In genomic region chr2:36376992-36377738, GRCh38 we compare ENCODE assay signal across 10 cellular contexts. TPM values are rescaled to one million over a fixed set of nuclear protein-coding genes. Genes with fewer than 3 reads are reported as not detected.
DNase-seq lines count a peak whose midpoint lies in the region; ATAC-seq, FAIRE-seq and TF ChIP-seq lines count a peak whose summit lies in the region.
"Had no signal": no experiment of that assay in that cellular context is flagged by ENCODE, and none has a peak within 500 bp of the region (broad histone marks: within the 10 kb centered on the region; RNA-seq: fewer than 3 reads in every experiment).

No MANE protein-coding gene starts in this region.

- H3K4me1 Mint-ChIP-seq in WTC11 = peaks cover 91% of the 10 kb centered on the region

- WGBS in testis, 2 donors = 71 to 82% methylated on average over 5 of the region's 5 CpGs

- H3K9ac ChIP-seq in HUES48 (ENCODE audit: low read depth, low read length) (no peak overlapping the region), kidney (ENCODE audit: low read length in 2 of 2) (no peak overlapping the region)

- POLR2A ChIA-PET in WTC11 (lab: Charles Lee) = interaction anchor here (0.5 to 1.9 kb wide), 4 partner anchors 9 to 1605 kb away, joined by 3 to 7 read pairs (median 5); no protein-coding TSS in a partner anchor

- no peak for FAIRE-seq in kidney (lab: Jason Lieb, UNC)
- FAIRE-seq: GM12892 had no signal

- peaks cover 7% of the 10 kb centered on the region for H3K36me3 Mint-ChIP-seq in WTC11

- H3K27me3 Mint-ChIP-seq in WTC11 (ENCODE audit: low read depth) = no peaks in the 10 kb centered on the region

- peak overlapping the region; percentile 78 for H3K27ac ChIP-seq in HUES48 (ENCODE audit: low read depth, low read length)
- H3K27ac ChIP-seq in kidney (ENCODE audit: low read depth in 2 of 2, low read length in 2 of 2) = no peak overlapping the region
- no peak overlapping the region for H3K27ac ChIP-seq in testis

- CTCF ChIA-PET in WTC11 (lab: Charles Lee) = interaction anchor here (1.4 to 3.2 kb wide), 7 partner anchors 11 to 130 kb away, joined by 3 to 22 read pairs (median 6); no protein-coding TSS in a partner anchor

- H3K9me3 ChIP-seq in HUES48 (ENCODE audit: control insufficient read depth, insufficient read depth, low read length) (no peaks in the 10 kb centered on the region), kidney (ENCODE audit: control insufficient read depth in 1 of 2, low read length in 2 of 2) (no peaks in the 10 kb centered on the region), testis (no peaks in the 10 kb centered on the region)
- H3K9me3 ChIP-seq: Caco-2 had no signal

- H3K27me3 ChIP-seq in HUES48 (ENCODE audit: control insufficient read depth, insufficient read depth, low read length) (no peaks in the 10 kb centered on the region), testis (no peaks in the 10 kb centered on the region)

- H3K4me3 ChIP-seq in HUES48 (ENCODE audit: low read depth, low read length) = peak overlapping the region; percentile 33; the same call in 1 of the 2 replicates
- H3K4me3 ChIP-seq in kidney (ENCODE audit: low read length in 2 of 2) = no peak overlapping the region
- no peak overlapping the region for H3K4me3 ChIP-seq in testis

- intact Hi-C loops in kidney (cut with DNase I) = no loop called here
- intact Hi-C loops in testis (cut with DNase I; ENCODE audit: low total_unique reads) = no loop called here

- peak; percentile 30 for DNase-seq in WTC11 (ENCODE audit: low spot score)
- DNase-seq in kidney = peak; percentile 86
- DNase-seq in testis = peak; percentile 59
- DNase-seq in NCI-H1092 (lab: John Stamatoyannopoulos, UW) = no peak
- no peak for DNase-seq in NCI-H2196 (lab: John Stamatoyannopoulos, UW; ENCODE audit: unreplicated experiment)
- no peak for DNase-seq in T-helper 1 cell
- DNase-seq: Caco-2 had no signal

- no peak for TF ChIP-seq CTCF in WTC11 (IDR thresholded peaks at IDR 0.05)
- TF ChIP-seq CTCF in kidney (IDR thresholded peaks at IDR 0.05; ENCODE audit: borderline replicate concordance, extremely low read depth, insufficient read depth) = no peak
- TF ChIP-seq CTCF in testis (IDR thresholded peaks at IDR 0.05) = no peak

- H3K4me1 ChIP-seq in HUES48 (ENCODE audit: control insufficient read depth, insufficient read depth, low read length) (peaks cover 80% of the 10 kb centered on the region), kidney (ENCODE audit: control insufficient read depth in 1 of 2, insufficient read depth in 1 of 2, low read depth in 1 of 2, low read length in 2 of 2) (peaks cover 42 to 72% of the 10 kb centered on the region in 2 donors), testis (peaks cover 28% of the 10 kb centered on the region)

- ATAC-seq in WTC11 = peak; percentile 53

- peak overlapping the region; percentile 40; the same call in 1 of the 2 replicates for H3K4me3 Mint-ChIP-seq in WTC11
- H3K4me3 Mint-ChIP-seq: T-helper 1 cell treated with Interleukin-12 subunit alpha and Interleukin-12 subunit beta and Interleukin-4 antibody, amounts not matched to agents 30 μg/mL and 1 μg/mL, for 36 hours had no signal

- TF ChIP-seq POLR2A in testis (IDR thresholded peaks at IDR 0.05) = no peak

- no peaks in the 10 kb centered on the region for H3K36me3 ChIP-seq in HUES48 (ENCODE audit: control insufficient read depth, insufficient read depth, low read length)
- H3K36me3 ChIP-seq in kidney (ENCODE audit: control insufficient read depth in 1 of 2, insufficient read depth in 2 of 2, low read length in 2 of 2) = peaks cover 0 to 6% of the 10 kb centered on the region in 2 donors
- no peaks in the 10 kb centered on the region for H3K36me3 ChIP-seq in testis (ENCODE audit: low read depth, missing control alignments)

- H3K9me3 Mint-ChIP-seq in WTC11 = no peaks in the 10 kb centered on the region
- H3K9me3 Mint-ChIP-seq: T-helper 1 cell treated with Interleukin-12 subunit alpha and Interleukin-12 subunit beta and Interleukin-4 antibody, amounts not matched to agents 30 μg/mL and 1 μg/mL, for 36 hours had no signal

- H3K27ac Mint-ChIP-seq in WTC11 = peak overlapping the region; percentile 86
- H3K27ac Mint-ChIP-seq: T-helper 1 cell treated with Interleukin-12 subunit alpha and Interleukin-12 subunit beta and Interleukin-4 antibody, amounts not matched to agents 30 μg/mL and 1 μg/mL, for 36 hours had no signal

TF ChIP-seq in WTC11, 78 proteins besides CTCF, POLR2A, EP300 and RAD21:
- no peak for TF ChIP-seq NFATC4 (CRISPR knock-in tag; IDR thresholded peaks at IDR 0.05)
- no peak for TF ChIP-seq SMAD3 (CRISPR knock-in tag; IDR thresholded peaks at IDR 0.05; ENCODE audit: borderline replicate concordance)
- TF ChIP-seq, protein P1, sequence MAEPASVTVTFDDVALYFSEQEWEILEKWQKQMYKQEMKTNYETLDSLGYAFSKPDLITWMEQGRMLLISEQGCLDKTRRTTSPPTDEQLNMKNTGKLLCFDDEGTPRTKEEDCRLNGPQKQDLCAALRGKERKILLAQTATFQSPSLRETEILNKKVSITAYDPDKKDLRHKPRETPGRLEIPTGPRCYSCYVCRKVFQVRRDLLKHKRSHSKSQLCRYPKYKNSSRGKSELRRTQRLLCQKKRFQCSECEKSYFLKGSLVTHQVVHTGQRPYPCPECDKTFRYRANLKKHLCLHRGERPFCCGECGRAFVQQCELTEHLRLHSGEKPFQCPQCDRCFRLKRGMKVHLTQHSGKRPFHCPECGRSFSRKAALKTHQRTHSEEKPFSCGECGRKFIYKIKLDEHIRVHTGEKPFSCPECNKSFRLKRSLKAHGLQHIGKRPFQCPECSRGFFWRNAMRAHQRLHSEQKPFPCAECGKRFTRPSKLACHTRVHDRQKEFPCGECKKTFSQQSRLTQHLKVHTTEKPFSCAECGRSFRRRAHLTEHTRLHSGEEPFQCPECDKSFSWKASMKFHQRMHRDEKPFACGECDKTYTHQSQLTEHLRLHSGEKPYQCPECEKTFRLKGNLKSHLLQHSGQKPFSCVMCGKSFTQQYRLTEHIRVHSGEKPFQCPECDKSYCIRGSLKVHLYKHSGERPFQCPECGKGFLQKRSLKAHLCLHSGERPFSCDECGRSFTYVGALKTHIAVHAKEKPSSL (CRISPR knock-in tag; conservative IDR thresholded peaks at IDR 0.05) = no peak
- TF ChIP-seq ZSCAN18 (CRISPR knock-in tag; IDR thresholded peaks at IDR 0.05) = no peak
- TF ChIP-seq, protein P2, sequence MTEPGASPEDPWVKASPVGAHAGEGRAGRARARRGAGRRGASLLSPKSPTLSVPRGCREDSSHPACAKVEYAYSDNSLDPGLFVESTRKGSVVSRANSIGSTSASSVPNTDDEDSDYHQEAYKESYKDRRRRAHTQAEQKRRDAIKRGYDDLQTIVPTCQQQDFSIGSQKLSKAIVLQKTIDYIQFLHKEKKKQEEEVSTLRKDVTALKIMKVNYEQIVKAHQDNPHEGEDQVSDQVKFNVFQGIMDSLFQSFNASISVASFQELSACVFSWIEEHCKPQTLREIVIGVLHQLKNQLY (CRISPR knock-in tag; IDR thresholded peaks at IDR 0.05) = no peak
- no peak for TF ChIP-seq ZBTB21 (CRISPR knock-in tag; IDR thresholded peaks at IDR 0.05; ENCODE audit: borderline replicate concordance)
- TF ChIP-seq ZNF121 (CRISPR knock-in tag; IDR thresholded peaks at IDR 0.05) = no peak

RNA-seq across cellular contexts. Expression of gene CRIM1, which starts 21.6 kb away (rescaled TPM):
- total RNA-seq in WTC11 (2021) (24.1 to 25.1 TPM (median 24.3 TPM) in 3 replicates), kidney (154 TPM), testis (10 to 100 TPM; 68.4 to 94.1 TPM)
- polyA plus RNA-seq in kidney (ENCODE audit: insufficient read depth, low read depth, low replicate concordance) (47.2 TPM), testis (ENCODE audit: insufficient read depth, low read depth, low replicate concordance) (38.2 TPM)

Comparison
In these comparisons a context has a peak if more than half of its experiments do, and no peak if none do; other contexts are left out.
1. DNase-seq: peak in WTC11 (single experiment), kidney (single experiment) and testis (single experiment); none in NCI-H1092 (single experiment), NCI-H2196 (single experiment) and T-helper 1 cell (0 of 5).